11 cellular contexts compared by ENCODE assay signal in the genomic region with DNA sequence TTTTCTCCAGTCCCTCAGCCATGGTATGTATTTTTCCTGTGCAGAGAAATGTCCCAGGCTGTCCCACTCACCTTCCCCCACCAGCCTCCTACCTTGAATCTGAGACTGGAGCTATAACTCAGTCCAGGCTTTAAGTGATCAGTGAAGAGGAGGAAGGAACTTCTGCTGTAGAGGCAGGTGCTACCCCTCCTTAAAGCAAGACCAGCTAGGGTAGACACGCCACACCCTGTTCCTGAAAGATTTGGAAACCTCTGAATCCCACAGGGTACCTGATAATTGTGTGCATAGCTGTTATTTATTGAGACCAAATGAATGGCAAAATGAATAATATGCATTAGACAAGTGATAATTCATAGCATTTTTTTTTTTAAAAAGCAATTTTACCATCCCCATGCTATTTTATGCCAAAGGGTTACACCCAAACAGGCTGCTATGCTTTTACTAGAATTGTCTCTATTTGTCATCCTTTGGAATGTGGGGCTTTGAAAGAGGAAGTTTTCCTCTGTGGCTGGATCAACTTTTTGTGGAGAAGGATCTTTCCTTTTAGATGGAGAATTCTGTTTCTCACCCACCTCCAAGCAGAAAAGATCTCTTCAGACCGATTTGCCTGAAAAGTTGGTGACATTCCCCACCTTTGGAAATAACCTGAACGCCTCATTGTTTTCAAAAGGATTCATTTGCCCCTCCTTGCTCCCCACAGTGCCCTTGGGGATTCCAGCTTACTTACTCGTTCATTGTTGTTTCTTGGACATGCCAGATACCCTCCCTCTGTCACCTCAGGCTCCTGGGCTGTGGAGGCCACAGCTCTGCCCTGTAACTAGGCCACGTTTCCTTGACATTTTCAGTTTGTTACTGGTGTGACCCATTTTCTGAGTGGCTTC.
DNase-seq lines count a peak whose midpoint lies in the region; ATAC-seq and TF ChIP-seq lines count a peak whose summit lies in the region.
"Had no signal": no experiment of that assay in that cellular context is flagged by ENCODE, and none has a peak within 500 bp of the region (broad histone marks: within the 10 kb centered on the region; RNA-seq: fewer than 3 reads in every experiment).

No MANE protein-coding gene starts in this region.

- no peak for TF ChIP-seq POLR2A in gastroesophageal sphincter (IDR thresholded peaks at IDR 0.05)

- H3K36me3 ChIP-seq in gastroesophageal sphincter = peaks cover 0 to 7% of the 10 kb centered on the region in 2 donors

- peaks cover 20 to 51% (median 29%) of the 10 kb centered on the region in 3 donors for H3K4me1 ChIP-seq in gastroesophageal sphincter

- TF ChIP-seq CTCF in gastroesophageal sphincter (IDR thresholded peaks at IDR 0.05) = no peak

- no peak for TF ChIP-seq EP300 in gastroesophageal sphincter (IDR thresholded peaks at IDR 0.05)

- no peaks in the 10 kb centered on the region for H3K9me3 ChIP-seq in gastroesophageal sphincter

- intact Hi-C loops in sciatic nerve (cut with DNase I) = no loop called here

- no peak overlapping the region for H3K4me3 ChIP-seq in gastroesophageal sphincter
- H3K4me3 ChIP-seq: GM12878 had no signal

- DNase-seq in EL (peak; percentile 70), sciatic nerve (ENCODE audit: low spot score) (no peak), pons (ENCODE audit: low spot score) (no peak), retina (no peak)
- DNase-seq: NCI-H1417 treated with DMSO at 0.1 percent for 48 hours had no signal

- ATAC-seq in SK-N-SH treated with all-trans-retinoic acid at 6 μM for 48 hours (peak; percentile 62), gastroesophageal sphincter (peak; percentile 32), sciatic nerve (peak; percentile 7), HG03457 (IDR thresholded peaks at IDR 0.05; ENCODE audit: unreplicated experiment) (no peak), GM18861 (IDR thresholded peaks at IDR 0.05; ENCODE audit: unreplicated experiment) (no peak)
- ATAC-seq: esophagus mucosa, GM12878 had no signal

- no peaks in the 10 kb centered on the region for H3K27me3 ChIP-seq in gastroesophageal sphincter

- WGBS in gastroesophageal sphincter (ENCODE audit: low coverage in 1 of 2), 2 donors = 58 to 61% methylated on average over 5 of the region's 5 CpGs

- peak overlapping the region; percentile 84 to 88 (median 85) for H3K27ac ChIP-seq in gastroesophageal sphincter

TF ChIP-seq in SK-N-SH treated with all-trans-retinoic acid at 6 μM for 48 hours, 23 proteins besides CTCF, POLR2A, EP300 and RAD21:
- TF ChIP-seq SNAI2 (CRISPR knock-in tag; IDR thresholded peaks at IDR 0.05) (no peak), BACH2 (CRISPR knock-in tag; IDR thresholded peaks at IDR 0.05; ENCODE audit: borderline replicate concordance) (no peak), RARB (CRISPR knock-in tag; IDR thresholded peaks at IDR 0.05) (no peak), ISL1 (CRISPR knock-in tag; IDR thresholded peaks at IDR 0.05) (no peak), ARNTL (CRISPR knock-in tag; IDR thresholded peaks at IDR 0.05; ENCODE audit: borderline replicate concordance, low read depth) (no peak), GLIS3 (CRISPR knock-in tag; IDR thresholded peaks at IDR 0.05) (no peak), TOX (CRISPR knock-in tag; IDR thresholded peaks at IDR 0.05; ENCODE audit: borderline replicate concordance) (no peak)
- TF ChIP-seq, protein P1, sequence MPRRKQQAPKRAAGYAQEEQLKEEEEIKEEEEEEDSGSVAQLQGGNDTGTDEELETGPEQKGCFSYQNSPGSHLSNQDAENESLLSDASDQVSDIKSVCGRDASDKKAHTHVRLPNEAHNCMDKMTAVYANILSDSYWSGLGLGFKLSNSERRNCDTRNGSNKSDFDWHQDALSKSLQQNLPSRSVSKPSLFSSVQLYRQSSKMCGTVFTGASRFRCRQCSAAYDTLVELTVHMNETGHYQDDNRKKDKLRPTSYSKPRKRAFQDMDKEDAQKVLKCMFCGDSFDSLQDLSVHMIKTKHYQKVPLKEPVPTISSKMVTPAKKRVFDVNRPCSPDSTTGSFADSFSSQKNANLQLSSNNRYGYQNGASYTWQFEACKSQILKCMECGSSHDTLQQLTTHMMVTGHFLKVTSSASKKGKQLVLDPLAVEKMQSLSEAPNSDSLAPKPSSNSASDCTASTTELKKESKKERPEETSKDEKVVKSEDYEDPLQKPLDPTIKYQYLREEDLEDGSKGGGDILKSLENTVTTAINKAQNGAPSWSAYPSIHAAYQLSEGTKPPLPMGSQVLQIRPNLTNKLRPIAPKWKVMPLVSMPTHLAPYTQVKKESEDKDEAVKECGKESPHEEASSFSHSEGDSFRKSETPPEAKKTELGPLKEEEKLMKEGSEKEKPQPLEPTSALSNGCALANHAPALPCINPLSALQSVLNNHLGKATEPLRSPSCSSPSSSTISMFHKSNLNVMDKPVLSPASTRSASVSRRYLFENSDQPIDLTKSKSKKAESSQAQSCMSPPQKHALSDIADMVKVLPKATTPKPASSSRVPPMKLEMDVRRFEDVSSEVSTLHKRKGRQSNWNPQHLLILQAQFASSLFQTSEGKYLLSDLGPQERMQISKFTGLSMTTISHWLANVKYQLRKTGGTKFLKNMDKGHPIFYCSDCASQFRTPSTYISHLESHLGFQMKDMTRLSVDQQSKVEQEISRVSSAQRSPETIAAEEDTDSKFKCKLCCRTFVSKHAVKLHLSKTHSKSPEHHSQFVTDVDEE (CRISPR knock-in tag; IDR thresholded peaks at IDR 0.05) = no peak

Comparison
In these comparisons a context has a peak if more than half of its experiments do, and no peak if none do; other contexts are left out.
1. ATAC-seq: peak in SK-N-SH treated with all-trans-retinoic acid at 6 μM for 48 hours (single experiment), gastroesophageal sphincter (single experiment) and sciatic nerve (single experiment); none in HG03457 (single experiment) and GM18861 (single experiment).